In the genomic region with DNA sequence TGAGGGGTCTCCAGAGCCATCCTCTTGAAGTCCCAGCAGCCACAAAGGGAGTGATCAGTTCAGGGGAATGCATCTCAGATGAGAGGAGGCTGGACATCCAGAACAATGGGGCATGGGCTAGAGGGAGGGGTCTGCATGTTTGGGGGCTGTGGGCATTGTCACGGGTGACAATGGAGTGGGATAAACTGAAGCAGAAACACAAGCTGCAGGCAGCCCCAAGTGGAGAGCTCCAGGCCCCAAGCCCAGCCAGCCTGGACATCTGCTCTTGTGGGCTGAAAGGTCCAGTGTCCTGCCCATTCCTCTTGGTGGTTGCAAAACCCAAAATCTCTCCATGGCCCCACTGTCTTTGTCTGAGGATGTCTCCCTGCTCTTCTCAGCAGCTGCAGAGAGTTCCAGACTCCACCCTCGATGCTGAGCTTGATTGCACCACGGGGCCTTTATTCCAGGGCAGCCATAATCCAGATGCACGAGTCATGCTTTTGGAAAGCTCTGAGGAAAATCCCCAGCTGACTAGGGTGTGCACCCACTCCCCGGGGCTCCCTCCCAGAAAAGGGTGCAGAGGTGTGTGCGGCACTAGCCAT, we compare ENCODE assay signal across 12 cellular contexts.
DNase-seq lines count a peak whose midpoint lies in the region; ATAC-seq, FAIRE-seq and TF ChIP-seq lines count a peak whose summit lies in the region.
"Had no signal": no experiment of that assay in that cellular context is flagged by ENCODE, and none has a peak within 500 bp of the region (broad histone marks: within the 10 kb centered on the region; RNA-seq: fewer than 3 reads in every experiment).

No MANE protein-coding gene starts in this region.

- H3F3A ChIP-seq in smooth muscle cell (ENCODE audit: low read depth), result peaks cover 30% of the 10 kb centered on the region

- DNase-seq in ELR (ENCODE audit: low read depth) (peak; percentile 28), bronchial epithelial cell (ENCODE audit: low read depth) (peak; percentile 31), left ventricle myocardium superior (peak; percentile 70), smooth muscle cell (lab: John Stamatoyannopoulos, UW; ENCODE audit: unreplicated experiment) (no peak), T-helper 1 cell (no peak), mesenteric fat pad (ENCODE audit: low spot score) (no peak)
- no peak for DNase-seq in stimulated activated naive CD4-positive, alpha-beta T cell treated with Interleukin-2 at 50 U/mL for 16 hours (lab: John Stamatoyannopoulos, UW)
- DNase-seq: NCI-H526 had no signal

- H3K4me1 ChIP-seq in smooth muscle cell (ENCODE audit: low read depth), result peaks cover 29% of the 10 kb centered on the region

- H3K9me3 ChIP-seq in smooth muscle cell (replicated peaks; ENCODE audit: low read depth), result no peaks in the 10 kb centered on the region

- peaks cover 66% of the 10 kb centered on the region for H3K79me2 ChIP-seq in smooth muscle cell (ENCODE audit: low read depth)

- TF ChIP-seq CTCF in bronchial epithelial cell (IDR thresholded peaks at IDR 0.05; ENCODE audit: insufficient read depth, low read length, severe bottlenecking) (no peak), smooth muscle cell (IDR thresholded peaks at IDR 0.05; ENCODE audit: borderline replicate concordance, insufficient read depth, poor library complexity, severe bottlenecking) (no peak)

- peak; percentile 2 for ATAC-seq in left ventricle myocardium superior
- no peak for ATAC-seq in HG03460 (IDR thresholded peaks at IDR 0.05; ENCODE audit: unreplicated experiment)
- ATAC-seq: activated T-helper 17 cell treated with anti-CD3 and anti-CD28 coated beads, Interleukin-2, amount 50 U/mL, for 72 hours had no signal

- H3K27ac ChIP-seq in smooth muscle cell (ENCODE audit: low read depth), result peak overlapping the region; percentile 42

- intact Hi-C loops in left ventricle myocardium superior (cut with micrococcal nuclease), result no loop called here

- no peaks in the 10 kb centered on the region for H3K27me3 ChIP-seq in bronchial epithelial cell (ENCODE audit: control insufficient read depth, insufficient read depth, low read length)
- no peaks in the 10 kb centered on the region for H3K27me3 ChIP-seq in smooth muscle cell (ENCODE audit: low read depth)

- 40% methylated on average over 6 of the region's 6 CpGs for WGBS in smooth muscle cell (ENCODE audit: low lambda C conversion rate)

- H3K4me3 ChIP-seq in bronchial epithelial cell (ENCODE audit: low read depth, low read length), result no peak overlapping the region
- H3K4me3 ChIP-seq in smooth muscle cell, result no peak overlapping the region

- no peak overlapping the region for H3K9ac ChIP-seq in smooth muscle cell (ENCODE audit: low read depth)

- peak overlapping the region; percentile 18 for H3K4me2 ChIP-seq in smooth muscle cell

- no peak overlapping the region for H2AFZ ChIP-seq in smooth muscle cell (ENCODE audit: low read depth)

- peaks cover 100% of the 10 kb centered on the region for H4K20me1 ChIP-seq in smooth muscle cell (ENCODE audit: low read depth)

- peaks cover 2% of the 10 kb centered on the region for H3K36me3 ChIP-seq in bronchial epithelial cell (ENCODE audit: control insufficient read depth, insufficient read depth, low read length)
- no peaks in the 10 kb centered on the region for H3K36me3 ChIP-seq in smooth muscle cell (ENCODE audit: low read depth)

- no peak for FAIRE-seq in bronchial epithelial cell (lab: Jason Lieb, UNC)
- FAIRE-seq: D721Med, endometrium had no signal

Comparison
In these comparisons a context has a peak if more than half of its experiments do, and no peak if none do; other contexts are left out.
1. DNase-seq: peak in ELR (single experiment), bronchial epithelial cell (single experiment) and left ventricle myocardium superior (single experiment); none in smooth muscle cell (single experiment), stimulated activated naive CD4-positive, alpha-beta T cell treated with Interleukin-2 at 50 U/mL for 16 hours (single experiment), T-helper 1 cell (0 of 5) and mesenteric fat pad (single experiment).